8 cellular contexts compared by ENCODE assay signal in genomic region chr19:2503521-2504109, GRCh38. TPM values are rescaled to one million over a fixed set of nuclear protein-coding genes. Genes with fewer than 3 reads are reported as not detected.
A peak's percentile ranks its signal among the peaks of the same experiment; 100 is the strongest.
DNase-seq lines count a peak whose midpoint lies in the region; ATAC-seq and TF ChIP-seq lines count a peak whose summit lies in the region.

No MANE protein-coding gene starts in this region.

- H3K4me3 ChIP-seq in choroid plexus epithelial cell (ENCODE audit: low read depth, low read length) (no peak overlapping the region), psoas muscle (no peak overlapping the region)

- H3K4me1 ChIP-seq in psoas muscle = peaks cover 6% of the 10 kb centered on the region

- in situ Hi-C loops in GM13977 (cut with MboI; ENCODE audit: low pct_unique_long_range_greater_than_20kb, low sequenced_read_pairs, unreplicated experiment) = no loop called here

- H3K36me3 ChIP-seq in psoas muscle (ENCODE audit: insufficient read depth in 1 of 2, low read depth in 1 of 2) = no peaks in the 10 kb centered on the region

- DNase-seq in GM13977 (ENCODE audit: low spot score) = peak; percentile 56
- peak; percentile 60 for DNase-seq in activated CD4-positive, alpha-beta T cell treated with anti-CD3 and anti-CD28 coated beads for 1 hour
- peak; percentile 71 for DNase-seq in choroid plexus epithelial cell (ENCODE audit: low read depth)
- peak; percentile 54 for DNase-seq in stimulated activated CD4-positive, alpha-beta T cell treated with anti-CD3 and anti-CD28 coated beads, Interleukin-12 subunit alpha, Interleukin-12 subunit beta, amount 100 ng/mL, for 4 hours
- no peak for DNase-seq in posterior cingulate gyrus
- DNase-seq in psoas muscle = no peak

- ATAC-seq in HG03460 (IDR thresholded peaks at IDR 0.05; ENCODE audit: unreplicated experiment) (no peak), psoas muscle (no peak), GM21390 (IDR thresholded peaks at IDR 0.05; ENCODE audit: unreplicated experiment) (no peak)

- intact Hi-C loops in posterior cingulate gyrus (cut with DNase I) = no loop called here
- intact Hi-C loops in psoas muscle (cut with DNase I) = no loop called here

- no peak for TF ChIP-seq CTCF in GM13977 (IDR thresholded peaks at IDR 0.05; ENCODE audit: extremely low read depth, insufficient read depth, missing control alignments)
- TF ChIP-seq CTCF in choroid plexus epithelial cell (conservative IDR thresholded peaks at IDR 0.05; ENCODE audit: low read depth, low read length) = no peak
- no peak for TF ChIP-seq CTCF in psoas muscle (IDR thresholded peaks at IDR 0.05)

- no peaks in the 10 kb centered on the region for H3K27me3 ChIP-seq in psoas muscle (ENCODE audit: insufficient read depth in 3 of 3, low read length in 2 of 3)

- 63 to 69% (median 67%) methylated on average over 21 of the region's 21 CpGs for WGBS in psoas muscle, 3 donors

- no peak overlapping the region for H3K27ac ChIP-seq in psoas muscle

- no peaks in the 10 kb centered on the region for H3K9me3 ChIP-seq in psoas muscle

RNA-seq across cellular contexts. Expression of gene GADD45B, which starts 27.7 kb away (rescaled TPM):
- 10 to 100 TPM; 10.9 to 63.1 (median 25.6) TPM for total RNA-seq in psoas muscle
- 10 to 100 TPM; 14.1 to 94.1 (median 19.3) TPM for polyA plus RNA-seq in psoas muscle

RNA-seq across cellular contexts. Expression of gene LMNB2, which starts 46.9 kb away (rescaled TPM):
- 10 to 100 TPM; 11.4 to 28.6 (median 22.7) TPM for total RNA-seq in psoas muscle
- polyA plus RNA-seq in psoas muscle = 10 to 100 TPM; 27.6 to 40.3 (median 38.1) TPM

Comparison
In these comparisons a context has a peak if more than half of its experiments do, and no peak if none do; other contexts are left out.
1. DNase-seq: peak in GM13977 (single experiment), activated CD4-positive, alpha-beta T cell treated with anti-CD3 and anti-CD28 coated beads for 1 hour (single experiment), choroid plexus epithelial cell (single experiment) and stimulated activated CD4-positive, alpha-beta T cell treated with anti-CD3 and anti-CD28 coated beads, Interleukin-12 subunit alpha, Interleukin-12 subunit beta, amount 100 ng/mL, for 4 hours (single experiment); none in posterior cingulate gyrus (0 of 10) and psoas muscle (0 of 2).